Comparison of ENCODE assay signal across 12 cellular contexts in the genomic region with DNA sequence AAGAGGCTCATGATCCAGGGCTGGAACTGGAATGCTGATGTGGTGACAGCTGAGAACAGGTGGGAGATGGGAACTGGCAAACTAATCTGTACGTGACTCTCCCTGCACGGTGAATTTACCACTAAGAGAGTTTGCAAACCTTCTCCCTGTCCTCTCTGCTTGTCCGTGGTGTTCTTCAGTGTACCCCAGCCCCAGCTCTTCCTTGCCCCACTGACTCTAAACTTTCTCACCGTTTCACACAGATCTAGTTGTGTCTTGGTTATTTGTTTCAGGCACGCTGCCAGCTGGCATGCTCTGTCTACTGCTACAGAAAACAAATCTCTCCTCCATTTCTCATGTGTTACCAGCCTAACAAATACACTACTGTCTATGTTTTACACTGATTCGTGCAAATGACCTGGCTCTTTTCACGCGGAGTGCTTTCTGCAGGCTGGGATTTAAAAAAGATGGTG.
DNase-seq lines count a peak whose midpoint lies in the region; ATAC-seq and TF ChIP-seq lines count a peak whose summit lies in the region.
"Had no signal": no experiment of that assay in that cellular context is flagged by ENCODE, and none has a peak within 500 bp of the region (broad histone marks: within the 10 kb centered on the region; RNA-seq: fewer than 3 reads in every experiment).

No MANE protein-coding gene starts in this region.

- H3K36me3 Mint-ChIP-seq in activated CD4-positive, alpha-beta memory T cell treated with anti-CD3 and anti-CD28 coated beads for 36 hours = no peaks in the 10 kb centered on the region
- H3K36me3 Mint-ChIP-seq in activated CD8-positive, alpha-beta T cell treated with anti-CD3 and anti-CD28 coated beads, Interleukin-2, amount 10 ng/mL, durations not matched to agents 7 days and 5 days (ENCODE audit: low read depth) = no peaks in the 10 kb centered on the region
- H3K36me3 Mint-ChIP-seq: immature natural killer cell had no signal

- no peak overlapping the region for H3K27ac Mint-ChIP-seq in activated CD4-positive, alpha-beta memory T cell treated with anti-CD3 and anti-CD28 coated beads for 36 hours
- H3K27ac Mint-ChIP-seq in activated CD8-positive, alpha-beta T cell treated with anti-CD3 and anti-CD28 coated beads, Interleukin-2, amount 10 ng/mL, durations not matched to agents 7 days and 5 days = no peak overlapping the region

- no peak overlapping the region for H3K4me3 Mint-ChIP-seq in activated CD4-positive, alpha-beta memory T cell treated with anti-CD3 and anti-CD28 coated beads for 36 hours
- H3K4me3 Mint-ChIP-seq in activated CD8-positive, alpha-beta T cell treated with anti-CD3 and anti-CD28 coated beads, Interleukin-2, amount 10 ng/mL, durations not matched to agents 7 days and 5 days = no peak overlapping the region
- H3K4me3 Mint-ChIP-seq: central memory CD8-positive, alpha-beta T cell; immature natural killer cell had no signal

- no peaks in the 10 kb centered on the region for H3K9me3 ChIP-seq in stomach smooth muscle (ENCODE audit: control insufficient read depth in 2 of 2, low read length in 2 of 2)

- DNase-seq in NCI-H69 (lab: John Stamatoyannopoulos, UW) (peak; percentile 17), dorsolateral prefrontal cortex (peak in 7 of 10 donors; percentile 5 to 68 (median 50)), medulla oblongata (ENCODE audit: extremely low spot score) (peak; percentile 73)
- no peak for DNase-seq in activated CD4-positive, alpha-beta memory T cell treated with anti-CD3 and anti-CD28 coated beads for 36 hours
- DNase-seq in stimulated activated CD4-positive, alpha-beta T cell treated with anti-CD3 and anti-CD28 coated beads, Interleukin-1b, Interleukin-23, amount 100 ng/mL, for 48 hours = no peak
- DNase-seq in activated CD8-positive, alpha-beta T cell treated with anti-CD3 and anti-CD28 coated beads, Interleukin-2, amount 10 ng/mL, durations not matched to agents 7 days and 5 days = no peak
- no peak for DNase-seq in activated naive CD4-positive, alpha-beta T cell treated with anti-CD3 and anti-CD28 coated beads, Interleukin-2, amount 50 U/mL, for 16 hours
- DNase-seq: immature natural killer cell; stimulated activated CD4-positive, alpha-beta T cell treated with anti-CD3 and anti-CD28 coated beads, Interleukin-15, amount 100 ng/mL, for 24 hours; SW 1271 had no signal

- peak overlapping the region in 43 of 59 donors; percentile 1 to 59 (median 30) for H3K4me3 ChIP-seq in dorsolateral prefrontal cortex
- H3K4me3 ChIP-seq in stomach smooth muscle (ENCODE audit: low read length in 2 of 2) = peak overlapping the region in 1 of 2 donors; percentile 40

- CTCF ChIA-PET in activated CD4-positive, alpha-beta memory T cell treated with anti-CD3 and anti-CD28 coated beads for 36 hours (lab: Charles Lee) = no interaction called here
- CTCF ChIA-PET in activated CD8-positive, alpha-beta T cell treated with anti-CD3 and anti-CD28 coated beads, Interleukin-2, amount 10 ng/mL, durations not matched to agents 7 days and 5 days (lab: Charles Lee) = no interaction called here

- no peaks in the 10 kb centered on the region for H3K4me1 Mint-ChIP-seq in activated CD4-positive, alpha-beta memory T cell treated with anti-CD3 and anti-CD28 coated beads for 36 hours (ENCODE audit: low read depth)
- H3K4me1 Mint-ChIP-seq in activated CD8-positive, alpha-beta T cell treated with anti-CD3 and anti-CD28 coated beads, Interleukin-2, amount 10 ng/mL, durations not matched to agents 7 days and 5 days (ENCODE audit: low read depth) = no peaks in the 10 kb centered on the region
- H3K4me1 Mint-ChIP-seq: central memory CD8-positive, alpha-beta T cell; immature natural killer cell had no signal

- peak overlapping the region in 11 of 59 donors; percentile 4 to 73 (median 29) for H3K27ac ChIP-seq in dorsolateral prefrontal cortex
- peak overlapping the region; percentile 74 for H3K27ac ChIP-seq in stomach smooth muscle (ENCODE audit: low read length)

- H3K27me3 ChIP-seq in dorsolateral prefrontal cortex (no peaks in the 10 kb centered on the region), stomach smooth muscle (ENCODE audit: control insufficient read depth in 1 of 2, insufficient read depth in 2 of 2, low read length in 2 of 2) (no peaks in the 10 kb centered on the region)

- H3K9ac ChIP-seq in stomach smooth muscle (ENCODE audit: low read length in 2 of 2) = peak overlapping the region in 1 of 2 donors; percentile 47

- H3K4me1 ChIP-seq in stomach smooth muscle (ENCODE audit: control insufficient read depth, insufficient read depth, low read length) = peaks cover 27% of the 10 kb centered on the region

- POLR2A ChIA-PET in activated CD4-positive, alpha-beta memory T cell treated with anti-CD3 and anti-CD28 coated beads for 36 hours (lab: Charles Lee) = no interaction called here
- POLR2A ChIA-PET in activated CD8-positive, alpha-beta T cell treated with anti-CD3 and anti-CD28 coated beads, Interleukin-2, amount 10 ng/mL, durations not matched to agents 7 days and 5 days (lab: Charles Lee) = interaction anchor here (0.6 kb wide), 1 partner anchor 89 kb away, joined by 3 read pairs; no protein-coding TSS in a partner anchor

- no peak for ATAC-seq in activated CD8-positive, alpha-beta T cell treated with anti-CD3 and anti-CD28 coated beads, Interleukin-2, amount 10 ng/mL, durations not matched to agents 7 days and 5 days

- H3K9me3 Mint-ChIP-seq in activated CD4-positive, alpha-beta memory T cell treated with anti-CD3 and anti-CD28 coated beads for 36 hours = no peaks in the 10 kb centered on the region
- no peaks in the 10 kb centered on the region for H3K9me3 Mint-ChIP-seq in activated CD8-positive, alpha-beta T cell treated with anti-CD3 and anti-CD28 coated beads, Interleukin-2, amount 10 ng/mL, durations not matched to agents 7 days and 5 days (ENCODE audit: insufficient read depth)
- H3K9me3 Mint-ChIP-seq: central memory CD8-positive, alpha-beta T cell; immature natural killer cell had no signal

- intact Hi-C loops in dorsolateral prefrontal cortex (cut with DNase I) = no loop called here
- intact Hi-C loops in activated CD4-positive, alpha-beta memory T cell treated with anti-CD3 and anti-CD28 coated beads for 36 hours (cut with micrococcal nuclease) = no loop called here

- no peak for TF ChIP-seq CTCF in dorsolateral prefrontal cortex (IDR thresholded peaks at IDR 0.05 in 54 of 56, conservative IDR thresholded peaks at IDR 0.05 in 2 of 56; ENCODE audit: low read depth in 1 of 56, partially characterized antibody in 56 of 56)

- no peaks in the 10 kb centered on the region for H3K36me3 ChIP-seq in stomach smooth muscle (ENCODE audit: control insufficient read depth in 2 of 2, insufficient read depth in 2 of 2, low read length in 2 of 2)

- H3K27me3 Mint-ChIP-seq in activated CD4-positive, alpha-beta memory T cell treated with anti-CD3 and anti-CD28 coated beads for 36 hours = peaks cover 11% of the 10 kb centered on the region
- peaks cover 2% of the 10 kb centered on the region for H3K27me3 Mint-ChIP-seq in activated CD8-positive, alpha-beta T cell treated with anti-CD3 and anti-CD28 coated beads, Interleukin-2, amount 10 ng/mL, durations not matched to agents 7 days and 5 days (ENCODE audit: low read depth)

Comparison
In these comparisons a context has a peak if more than half of its experiments do, and no peak if none do; other contexts are left out.
1. DNase-seq: peak in NCI-H69 (single experiment), dorsolateral prefrontal cortex (7 of 10) and medulla oblongata (single experiment); none in activated CD4-positive, alpha-beta memory T cell treated with anti-CD3 and anti-CD28 coated beads for 36 hours (single experiment), stimulated activated CD4-positive, alpha-beta T cell treated with anti-CD3 and anti-CD28 coated beads, Interleukin-1b, Interleukin-23, amount 100 ng/mL, for 48 hours (single experiment), activated CD8-positive, alpha-beta T cell treated with anti-CD3 and anti-CD28 coated beads, Interleukin-2, amount 10 ng/mL, durations not matched to agents 7 days and 5 days (single experiment) and activated naive CD4-positive, alpha-beta T cell treated with anti-CD3 and anti-CD28 coated beads, Interleukin-2, amount 50 U/mL, for 16 hours (single experiment).